In the genomic region with DNA sequence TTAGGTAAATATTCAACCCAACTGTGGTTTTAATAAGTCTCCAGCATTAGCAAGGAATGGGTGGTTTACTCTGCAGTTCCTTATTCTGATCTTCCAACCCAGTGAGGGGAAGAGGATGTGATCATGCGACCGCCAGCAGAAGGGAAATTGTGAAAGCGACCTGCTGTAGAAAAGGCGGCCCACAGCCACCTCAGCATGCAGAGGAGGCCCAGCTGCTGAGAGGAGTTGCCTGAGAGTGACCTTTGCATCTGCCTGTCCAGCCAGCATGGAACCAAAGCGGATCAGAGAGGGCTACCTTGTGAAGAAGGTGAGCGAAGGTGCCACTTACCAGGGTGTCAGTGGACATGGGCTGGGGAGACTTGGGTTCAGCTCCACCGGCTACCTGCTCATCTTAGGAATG, we compare ENCODE assay signal across 8 cellular contexts. TPM values are rescaled to one million over a fixed set of nuclear protein-coding genes. Genes with fewer than 3 reads are reported as not detected.
DNase-seq lines count a peak whose midpoint lies in the region; ATAC-seq, FAIRE-seq and TF ChIP-seq lines count a peak whose summit lies in the region.

A gene with protein sequence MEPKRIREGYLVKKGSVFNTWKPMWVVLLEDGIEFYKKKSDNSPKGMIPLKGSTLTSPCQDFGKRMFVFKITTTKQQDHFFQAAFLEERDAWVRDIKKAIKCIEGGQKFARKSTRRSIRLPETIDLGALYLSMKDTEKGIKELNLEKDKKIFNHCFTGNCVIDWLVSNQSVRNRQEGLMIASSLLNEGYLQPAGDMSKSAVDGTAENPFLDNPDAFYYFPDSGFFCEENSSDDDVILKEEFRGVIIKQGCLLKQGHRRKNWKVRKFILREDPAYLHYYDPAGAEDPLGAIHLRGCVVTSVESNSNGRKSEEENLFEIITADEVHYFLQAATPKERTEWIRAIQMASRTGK (plus strand): TSS at position 196 of the 400 bp plus-strand sequence. CDS start 70 bp downstream, at position 266.

- TF ChIP-seq POLR2A in GM18505 (IDR thresholded peaks at IDR 0.05; ENCODE audit: borderline replicate concordance, extremely low read depth, insufficient read depth, insufficient read length) (peak; percentile 95), NB4 (IDR thresholded peaks at IDR 0.05; ENCODE audit: extremely low read depth, insufficient read length) (peak; percentile 91)

- H3K4me3 ChIP-seq in NB4 (ENCODE audit: low read depth, low read length), result peak within 1 kb of the TSS; percentile 98

- H3K36me3 Mint-ChIP-seq in stimulated activated memory B cell treated with anti-CD40 and anti-IgM and Interleukin-4, amounts not matched to agents 10 μg/mL and 1 μg/mL and 100 μg/mL, for 72 hours, result peaks cover 16% of the 10 kb centered on the region
- peaks cover 2% of the 10 kb centered on the region for H3K36me3 Mint-ChIP-seq in T-helper 2 cell treated with Interferon-gamma antibody and Interleukin-4, amounts not matched to agents 5 μg/mL and 100 μg/mL, for 36 hours (ENCODE audit: low read depth)
- H3K36me3 Mint-ChIP-seq in activated CD4-positive, alpha-beta T cell treated with anti-CD3 and anti-CD28 coated beads for 36 hours (ENCODE audit: low read depth), result no peaks in the 10 kb centered on the region

- POLR2A ChIA-PET in activated CD4-positive, alpha-beta T cell treated with anti-CD3 and anti-CD28 coated beads for 36 hours (lab: Charles Lee), result no interaction called here

- ATAC-seq in GM18505 (IDR thresholded peaks at IDR 0.05; ENCODE audit: unreplicated experiment), result peak; percentile 54
- peak; percentile 63 for ATAC-seq in GM21825 (IDR thresholded peaks at IDR 0.05; ENCODE audit: unreplicated experiment)
- peak; percentile 85 for ATAC-seq in stimulated activated memory B cell treated with anti-CD40 and anti-IgM and Interleukin-4, amounts not matched to agents 10 μg/mL and 1 μg/mL and 100 μg/mL, for 72 hours
- ATAC-seq in activated CD4-positive, alpha-beta T cell treated with anti-CD3 and anti-CD28 coated beads for 36 hours, result no peak

- DNase-seq in NB4 (ENCODE audit: low read depth), result peak; percentile 98
- DNase-seq in germinal center (ENCODE audit: low spot score), result peak; percentile 39
- no peak for DNase-seq in T-helper 2 cell treated with Interferon-gamma antibody and Interleukin-4, amounts not matched to agents 5 μg/mL and 100 μg/mL, for 36 hours (ENCODE audit: low spot score)
- no peak for DNase-seq in activated CD4-positive, alpha-beta T cell treated with anti-CD3 and anti-CD28 coated beads for 36 hours
- DNase-seq in D721Med (ENCODE audit: insufficient read length, low spot score), result no peak

- peaks cover 74% of the 10 kb centered on the region for H3K4me1 Mint-ChIP-seq in stimulated activated memory B cell treated with anti-CD40 and anti-IgM and Interleukin-4, amounts not matched to agents 10 μg/mL and 1 μg/mL and 100 μg/mL, for 72 hours
- peaks cover 11% of the 10 kb centered on the region for H3K4me1 Mint-ChIP-seq in T-helper 2 cell treated with Interferon-gamma antibody and Interleukin-4, amounts not matched to agents 5 μg/mL and 100 μg/mL, for 36 hours (ENCODE audit: low read depth)
- H3K4me1 Mint-ChIP-seq in activated CD4-positive, alpha-beta T cell treated with anti-CD3 and anti-CD28 coated beads for 36 hours, result peaks cover 11% of the 10 kb centered on the region

- H3K4me3 Mint-ChIP-seq in stimulated activated memory B cell treated with anti-CD40 and anti-IgM and Interleukin-4, amounts not matched to agents 10 μg/mL and 1 μg/mL and 100 μg/mL, for 72 hours, result peak within 1 kb of the TSS; percentile 98
- H3K4me3 Mint-ChIP-seq in T-helper 2 cell treated with Interferon-gamma antibody and Interleukin-4, amounts not matched to agents 5 μg/mL and 100 μg/mL, for 36 hours, result no peak within 1 kb of the TSS
- H3K4me3 Mint-ChIP-seq in activated CD4-positive, alpha-beta T cell treated with anti-CD3 and anti-CD28 coated beads for 36 hours, result no peak within 1 kb of the TSS

- CTCF ChIA-PET in activated CD4-positive, alpha-beta T cell treated with anti-CD3 and anti-CD28 coated beads for 36 hours (lab: Charles Lee), result interaction anchor here (0.7 to 3.4 kb wide), 3 partner anchors 77 to 94 kb away, joined by 3 to 19 read pairs (median 3); no protein-coding TSS in a partner anchor

- TF ChIP-seq CTCF in NB4 (IDR thresholded peaks at IDR 0.05; ENCODE audit: low read depth, low read length) (no peak), D721Med (IDR thresholded peaks at IDR 0.05; ENCODE audit: insufficient read depth, missing control alignments) (no peak)

- H3K27ac Mint-ChIP-seq in stimulated activated memory B cell treated with anti-CD40 and anti-IgM and Interleukin-4, amounts not matched to agents 10 μg/mL and 1 μg/mL and 100 μg/mL, for 72 hours, result peak within 1 kb of the TSS; percentile 97
- no peak within 1 kb of the TSS for H3K27ac Mint-ChIP-seq in T-helper 2 cell treated with Interferon-gamma antibody and Interleukin-4, amounts not matched to agents 5 μg/mL and 100 μg/mL, for 36 hours
- no peak within 1 kb of the TSS for H3K27ac Mint-ChIP-seq in activated CD4-positive, alpha-beta T cell treated with anti-CD3 and anti-CD28 coated beads for 36 hours

- H3K9me3 Mint-ChIP-seq in stimulated activated memory B cell treated with anti-CD40 and anti-IgM and Interleukin-4, amounts not matched to agents 10 μg/mL and 1 μg/mL and 100 μg/mL, for 72 hours, result no peaks in the 10 kb centered on the region
- H3K9me3 Mint-ChIP-seq in T-helper 2 cell treated with Interferon-gamma antibody and Interleukin-4, amounts not matched to agents 5 μg/mL and 100 μg/mL, for 36 hours, result peaks cover 7% of the 10 kb centered on the region
- H3K9me3 Mint-ChIP-seq in activated CD4-positive, alpha-beta T cell treated with anti-CD3 and anti-CD28 coated beads for 36 hours (ENCODE audit: low read depth), result no peaks in the 10 kb centered on the region

- no peak for FAIRE-seq in D721Med (lab: Jason Lieb, UNC)

- no peaks in the 10 kb centered on the region for H3K27me3 Mint-ChIP-seq in stimulated activated memory B cell treated with anti-CD40 and anti-IgM and Interleukin-4, amounts not matched to agents 10 μg/mL and 1 μg/mL and 100 μg/mL, for 72 hours
- H3K27me3 Mint-ChIP-seq in T-helper 2 cell treated with Interferon-gamma antibody and Interleukin-4, amounts not matched to agents 5 μg/mL and 100 μg/mL, for 36 hours (ENCODE audit: low read depth), result peaks cover 23% of the 10 kb centered on the region
- peaks cover 18% of the 10 kb centered on the region for H3K27me3 Mint-ChIP-seq in activated CD4-positive, alpha-beta T cell treated with anti-CD3 and anti-CD28 coated beads for 36 hours

- intact Hi-C loops in activated CD4-positive, alpha-beta T cell treated with anti-CD3 and anti-CD28 coated beads for 36 hours (cut with DNase I, micrococcal nuclease), result no loop called here

RNA-seq across cellular contexts. Expression of the gene that starts here (rescaled TPM):
- total RNA-seq in activated CD4-positive, alpha-beta T cell treated with anti-CD3 and anti-CD28 coated beads for 36 hours, result under 1 TPM; 0.60 to 0.89 TPM

Comparison
In these comparisons a context has a peak if more than half of its experiments do, and no peak if none do; other contexts are left out.
1. DNase-seq: peak in NB4 (single experiment) and germinal center (single experiment); none in T-helper 2 cell treated with Interferon-gamma antibody and Interleukin-4, amounts not matched to agents 5 μg/mL and 100 μg/mL, for 36 hours (single experiment), activated CD4-positive, alpha-beta T cell treated with anti-CD3 and anti-CD28 coated beads for 36 hours (single experiment) and D721Med (single experiment).